1 cellular context compared by ENCODE assay signal in genomic region chrX:123803331-123803983, GRCh38.
TF ChIP-seq lines count a peak whose summit lies in the region.

No MANE protein-coding gene starts in this region.

TF ChIP-seq in HepG2, 621 proteins besides CTCF, POLR2A, EP300 and RAD21 (continued from another document and continues in another):
- TF ChIP-seq GRHL1 (CRISPR knock-in tag; conservative IDR thresholded peaks at IDR 0.05) (no peak), ARNTL (CRISPR knock-in tag; IDR thresholded peaks at IDR 0.05) (peak; percentile 26; the same call in 1 of the 2 replicates), ZNF430 (CRISPR knock-in tag; IDR thresholded peaks at IDR 0.05) (0 out of 2 replicates have a peak, but pooled peaks have one; percentile 38), ZNF263 (CRISPR knock-in tag; IDR thresholded peaks at IDR 0.05) (no peak), TFDP2 (CRISPR knock-in tag; IDR thresholded peaks at IDR 0.05) (no peak), SALL1 (CRISPR knock-in tag; IDR thresholded peaks at IDR 0.05) (peak; percentile 83), AHDC1 (CRISPR knock-in tag; IDR thresholded peaks at IDR 0.05; ENCODE audit: borderline replicate concordance) (peak; percentile 69; the same call in 1 of the 2 replicates), FOXK1 (CRISPR knock-in tag; IDR thresholded peaks at IDR 0.05; ENCODE audit: borderline replicate concordance, low read depth) (peak; percentile 38; the same call in 1 of the 2 replicates), HDAC2 (CRISPR knock-in tag; IDR thresholded peaks at IDR 0.05) (peak; percentile 72; the same call in 1 of the 2 replicates), TARDBP (CRISPR knock-in tag; IDR thresholded peaks at IDR 0.05) (peak; percentile 63; the same call in 1 of the 2 replicates), TBX3 (IDR thresholded peaks at IDR 0.05; ENCODE audit: borderline replicate concordance) (peak; percentile 94), BHLHE40 (IDR thresholded peaks at IDR 0.05; ENCODE audit: low read length) (0 out of 2 replicates have a peak, but pooled peaks have one; percentile 29), PAF1 (CRISPR knock-in tag; IDR thresholded peaks at IDR 0.05) (no peak), PHF21A (CRISPR knock-in tag; IDR thresholded peaks at IDR 0.05) (peak; percentile 74), ZNF530 (CRISPR knock-in tag; IDR thresholded peaks at IDR 0.05; ENCODE audit: low read depth) (no peak), BCL6 (CRISPR knock-in tag; IDR thresholded peaks at IDR 0.05) (peak; percentile 66), FOXO1 (CRISPR knock-in tag; IDR thresholded peaks at IDR 0.05) (peak; percentile 64; the same call in 1 of the 2 replicates), ERF (CRISPR knock-in tag; IDR thresholded peaks at IDR 0.05) (peak; percentile 51; the same call in 1 of the 2 replicates), JUND (CRISPR knock-in tag; IDR thresholded peaks at IDR 0.05) (peak; percentile 85), BRF2 (CRISPR knock-in tag; IDR thresholded peaks at IDR 0.05) (no peak), ZC3H4 (CRISPR knock-in tag; IDR thresholded peaks at IDR 0.05; ENCODE audit: borderline replicate concordance) (no peak), ISL2 (CRISPR knock-in tag; IDR thresholded peaks at IDR 0.05) (peak; percentile 90), PPARG (CRISPR knock-in tag; conservative IDR thresholded peaks at IDR 0.05) (peak; percentile 54; the same call in 1 of the 2 replicates), POGZ (CRISPR knock-in tag; IDR thresholded peaks at IDR 0.05) (peak; percentile 52; the same call in 1 of the 2 replicates), CREM (IDR thresholded peaks at IDR 0.05) (peak; percentile 80), CREM (CRISPR knock-in tag; IDR thresholded peaks at IDR 0.05) (no peak), ATF2 (CRISPR knock-in tag; IDR thresholded peaks at IDR 0.05) (peak; percentile 57; the same call in 1 of the 2 replicates), ZFY (CRISPR knock-in tag; IDR thresholded peaks at IDR 0.05) (peak; percentile 50; the same call in 1 of the 2 replicates), MEIS1 (CRISPR knock-in tag; IDR thresholded peaks at IDR 0.05; ENCODE audit: borderline replicate concordance) (0 out of 2 replicates have a peak, but pooled peaks have one; percentile 23), MIER3 (CRISPR knock-in tag; IDR thresholded peaks at IDR 0.05; ENCODE audit: borderline replicate concordance) (no peak), PAXIP1 (CRISPR knock-in tag; conservative IDR thresholded peaks at IDR 0.05) (peak; percentile 90), JARID2 (CRISPR knock-in tag; IDR thresholded peaks at IDR 0.05; ENCODE audit: insufficient replicate concordance) (no peak), NR2F6 (IDR thresholded peaks at IDR 0.05) (peak; percentile 64), NR2F6 (CRISPR knock-in tag; IDR thresholded peaks at IDR 0.05) (peak; percentile 55; the same call in 1 of the 2 replicates), TCF12 (IDR thresholded peaks at IDR 0.05) (no peak), TCF12 (CRISPR knock-in tag; IDR thresholded peaks at IDR 0.05) (no peak), FOXM1 (CRISPR knock-in tag; IDR thresholded peaks at IDR 0.05) (no peak), ATF7 (IDR thresholded peaks at IDR 0.05) (0 out of 2 replicates have a peak, but pooled peaks have one; percentile 24), ATF7 (CRISPR knock-in tag; IDR thresholded peaks at IDR 0.05) (no peak), ZNF746 (CRISPR knock-in tag; IDR thresholded peaks at IDR 0.05) (0 out of 2 replicates have a peak, but pooled peaks have one; percentile 31), RFX3 (CRISPR knock-in tag; IDR thresholded peaks at IDR 0.05) (peak; percentile 54), ARID2 (CRISPR knock-in tag; IDR thresholded peaks at IDR 0.05; ENCODE audit: borderline replicate concordance) (no peak), ELF3 (CRISPR knock-in tag; IDR thresholded peaks at IDR 0.05) (peak; percentile 68), HMG20B (CRISPR knock-in tag; conservative IDR thresholded peaks at IDR 0.05) (0 out of 2 replicates have a peak, but pooled peaks have one; percentile 16), TBX2 (CRISPR knock-in tag; IDR thresholded peaks at IDR 0.05; ENCODE audit: borderline replicate concordance) (peak; percentile 97), MEF2D (CRISPR knock-in tag; IDR thresholded peaks at IDR 0.05) (0 out of 2 replicates have a peak, but pooled peaks have one; percentile 32), ZNF563 (CRISPR knock-in tag; IDR thresholded peaks at IDR 0.05) (no peak), NCOR1 (IDR thresholded peaks at IDR 0.05; ENCODE audit: borderline replicate concordance, low read length) (peak; percentile 83; the same call in 1 of the 2 replicates), ZNF503 (CRISPR knock-in tag; IDR thresholded peaks at IDR 0.05) (peak; percentile 78; the same call in 1 of the 2 replicates), MED1 (CRISPR knock-in tag; IDR thresholded peaks at IDR 0.05) (peak; percentile 93), MLX (CRISPR knock-in tag; IDR thresholded peaks at IDR 0.05) (peak; percentile 81), KMT2B (CRISPR knock-in tag; IDR thresholded peaks at IDR 0.05) (0 out of 2 replicates have a peak, but pooled peaks have one; percentile 29), GATAD2A (CRISPR knock-in tag; IDR thresholded peaks at IDR 0.05) (peak; percentile 77), ZMYM3 (CRISPR knock-in tag; IDR thresholded peaks at IDR 0.05) (peak; percentile 52; the same call in 1 of the 2 replicates)
